In the genomic region with DNA sequence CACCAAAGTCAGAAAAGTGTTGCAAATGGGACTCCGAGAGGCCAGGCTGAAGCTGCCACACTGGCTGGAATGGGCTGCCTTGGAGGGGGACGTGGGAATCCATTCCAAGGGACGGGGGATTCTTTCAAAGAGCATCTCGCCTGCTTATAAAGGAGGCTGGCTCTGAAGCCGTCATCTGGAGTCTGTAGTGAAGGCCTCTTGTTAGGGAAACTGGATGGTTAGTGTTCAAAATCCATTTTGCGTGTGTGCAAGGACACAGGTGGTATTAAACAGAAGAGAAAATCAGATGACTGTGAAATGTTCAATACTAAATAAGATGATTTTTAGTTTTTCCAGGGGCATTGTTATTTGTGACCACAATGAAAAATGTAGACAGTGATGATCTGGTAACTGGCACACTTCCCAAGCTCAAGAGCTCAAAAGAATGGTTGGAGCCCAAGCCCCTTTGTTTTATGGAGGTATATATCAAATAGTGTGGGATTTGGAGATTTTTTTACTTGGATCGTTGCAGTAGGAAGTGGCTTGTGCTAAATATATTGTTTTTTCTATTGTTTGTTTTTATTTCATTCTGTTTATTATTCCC, we compare ENCODE assay signal across 8 cellular contexts. TPM values are rescaled to one million over a fixed set of nuclear protein-coding genes. Genes with fewer than 3 reads are reported as not detected.
DNase-seq lines count a peak whose midpoint lies in the region; ATAC-seq and TF ChIP-seq lines count a peak whose summit lies in the region.

No MANE protein-coding gene starts in this region.

- no peak for TF ChIP-seq CTCF in DND-41 (IDR thresholded peaks at IDR 0.05; ENCODE audit: borderline replicate concordance, extremely low read depth, low read length, poor library complexity, severe bottlenecking)
- no peak for TF ChIP-seq CTCF in LNCaP clone FGC (IDR thresholded peaks at IDR 0.05; ENCODE audit: control insufficient read depth, extremely low read depth, insufficient read depth)
- TF ChIP-seq CTCF in liver (IDR thresholded peaks at IDR 0.05; ENCODE audit: low read depth, low read length, missing input control) = no peak
- TF ChIP-seq CTCF in tibial artery (IDR thresholded peaks at IDR 0.05) = no peak

- peak overlapping the region; percentile 88 for H3K4me2 ChIP-seq in DND-41 (ENCODE audit: insufficient read depth, low read length)

- peak; percentile 29 for ATAC-seq in DND-41 (ENCODE audit: insufficient read depth, low read depth)
- ATAC-seq in GM21423 (IDR thresholded peaks at IDR 0.05; ENCODE audit: unreplicated experiment) = peak; percentile 11

- WGBS in liver = 43% methylated on average over 7 of the region's 7 CpGs

- peak overlapping the region; percentile 87 for H2AFZ ChIP-seq in DND-41 (ENCODE audit: low read depth, low read length)

- DNase-seq in DND-41 (no peak), LNCaP clone FGC (ENCODE audit: low read depth) (no peak), astrocyte of the hippocampus (ENCODE audit: low read depth, low spot score) (peak; percentile 54), tibial artery (no peak), NCI-H1930 (lab: John Stamatoyannopoulos, UW) (no peak), H4 (ENCODE audit: low spot score) (no peak)

- no peak for TF ChIP-seq RAD21 in liver (IDR thresholded peaks at IDR 0.05)

- H3K36me3 ChIP-seq in DND-41 (ENCODE audit: insufficient read depth, low read length) (no peaks in the 10 kb centered on the region), liver (ENCODE audit: control insufficient read depth in 4 of 4, insufficient read depth in 3 of 4, low read depth in 1 of 4, low read length in 3 of 4) (no peaks in the 10 kb centered on the region), tibial artery (no peaks in the 10 kb centered on the region)

- H3K9me3 ChIP-seq in DND-41 (ENCODE audit: insufficient read depth, low read length, severe bottlenecking) (no peaks in the 10 kb centered on the region), liver (ENCODE audit: control insufficient read depth in 4 of 4, low read length in 3 of 4) (no peaks in the 10 kb centered on the region), tibial artery (no peaks in the 10 kb centered on the region)

- H3K27me3 ChIP-seq in DND-41 (ENCODE audit: insufficient read depth, low read length, poor library complexity) (no peaks in the 10 kb centered on the region), liver (ENCODE audit: control insufficient read depth in 4 of 4, insufficient read depth in 4 of 4, low read length in 3 of 4) (no peaks in the 10 kb centered on the region), tibial artery (no peaks in the 10 kb centered on the region)

- intact Hi-C loops in tibial artery (cut with DNase I; ENCODE audit: low total_unique reads) = no loop called here

- H3K9ac ChIP-seq in DND-41 (ENCODE audit: low read depth, low read length) (peak overlapping the region; percentile 79), liver (ENCODE audit: low read depth in 1 of 2, low read length in 2 of 2) (peak overlapping the region; percentile 79 to 84)

- H3K4me1 ChIP-seq in DND-41 (ENCODE audit: insufficient read depth, low read length) = peaks cover 30% of the 10 kb centered on the region
- H3K4me1 ChIP-seq in liver (ENCODE audit: control insufficient read depth in 4 of 4, insufficient read depth in 4 of 4, low read length in 3 of 4) = peaks cover 0 to 11% (median 6%) of the 10 kb centered on the region in 4 donors
- H3K4me1 ChIP-seq in tibial artery = peaks cover 0 to 27% (median 14%) of the 10 kb centered on the region in 4 donors

- H3K27ac ChIP-seq in DND-41 (ENCODE audit: low read length) (peak overlapping the region; percentile 89), liver (ENCODE audit: low read depth in 1 of 2, low read length in 2 of 2) (peak overlapping the region; percentile 74 to 83), tibial artery (peak overlapping the region; percentile 94)

- H4K20me1 ChIP-seq in DND-41 (ENCODE audit: insufficient read depth, low read length) = no peaks in the 10 kb centered on the region

- H3K4me3 ChIP-seq in DND-41 (ENCODE audit: low read depth in 1 of 2, low read length in 2 of 2) = peak overlapping the region; percentile 38 to 77
- H3K4me3 ChIP-seq in LNCaP clone FGC (ENCODE audit: low read depth, low read length) = peak overlapping the region; percentile 76
- H3K4me3 ChIP-seq in liver (ENCODE audit: low read depth in 1 of 3, low read length in 3 of 3) = peak overlapping the region; percentile 74 to 79 (median 75)
- H3K4me3 ChIP-seq in tibial artery = peak overlapping the region; percentile 79 to 84

- peaks cover 6% of the 10 kb centered on the region; the same call in 1 of the 2 replicates for H3K79me2 ChIP-seq in DND-41 (ENCODE audit: insufficient read depth, low read length)

TF ChIP-seq in liver, 16 proteins besides CTCF, POLR2A, EP300 and RAD21:
- TF ChIP-seq RXRA (IDR thresholded peaks at IDR 0.05) (no peak), GABPA (IDR thresholded peaks at IDR 0.05 in 1 of 2, conservative IDR thresholded peaks at IDR 0.05 in 1 of 2) (no peak), SP1 (IDR thresholded peaks at IDR 0.05) (no peak), EGR1 (IDR thresholded peaks at IDR 0.05; ENCODE audit: low read depth in 2 of 2) (no peak), JUND (IDR thresholded peaks at IDR 0.05) (no peak), NR2F2 (IDR thresholded peaks at IDR 0.05) (no peak), HNF4A (conservative IDR thresholded peaks at IDR 0.05) (no peak), YY1 (IDR thresholded peaks at IDR 0.05) (no peak), HNF4G (IDR thresholded peaks at IDR 0.05) (no peak), REST (IDR thresholded peaks at IDR 0.05) (no peak), TAF1 (conservative IDR thresholded peaks at IDR 0.05) (no peak), FOXA1 (IDR thresholded peaks at IDR 0.05) (no peak)
- TF ChIP-seq, protein P1, sequence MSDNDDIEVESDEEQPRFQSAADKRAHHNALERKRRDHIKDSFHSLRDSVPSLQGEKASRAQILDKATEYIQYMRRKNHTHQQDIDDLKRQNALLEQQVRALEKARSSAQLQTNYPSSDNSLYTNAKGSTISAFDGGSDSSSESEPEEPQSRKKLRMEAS (IDR thresholded peaks at IDR 0.05) = no peak

RNA-seq across cellular contexts. Expression of gene FAM228B, which starts 0.8 kb away (rescaled TPM):
- 1 to 10 TPM; 4.1 to 4.2 TPM for total RNA-seq in liver
- 1 to 10 TPM in 1 of 2 donors, under 1 TPM in 1; 0.68 to 3.5 TPM for polyA plus RNA-seq in liver
- total RNA-seq in H4 (2014; rRNA removed; shearing (Covaris generic)) = 0.27 and 1.8 TPM in 2 replicates

RNA-seq across cellular contexts. Expression of gene PFN4, which starts 1.0 kb away (rescaled TPM):
- total RNA-seq in liver = under 1 TPM in 1 of 2 donors, not detected in 1; 0.51 TPM
- polyA plus RNA-seq in liver = under 1 TPM; 0.12 to 0.40 TPM
- total RNA-seq in H4 (2014; rRNA removed; shearing (Covaris generic)) = 0.72 and 1.1 TPM in 2 replicates

RNA-seq across cellular contexts. Expression of gene TP53I3, which starts 39.5 kb away (rescaled TPM):
- 10 to 100 TPM in 1 of 2 donors, 1 to 10 TPM in 1; 10.0 to 19.5 TPM for total RNA-seq in liver
- 10 to 100 TPM in 1 of 2 donors, 1 to 10 TPM in 1; 6.6 to 11.4 TPM for polyA plus RNA-seq in liver
- total RNA-seq in H4 (2014; rRNA removed; shearing (Covaris generic)) = 4.9 and 5.1 TPM in 2 replicates

RNA-seq across cellular contexts. Expression of gene SF3B6, which starts 48.0 kb away (rescaled TPM):
- 10 to 100 TPM; 31.0 to 86.6 TPM for total RNA-seq in liver
- 100 to 1,000 TPM in 1 of 2 donors, 10 to 100 TPM in 1; 64.6 to 104 TPM for polyA plus RNA-seq in liver
- total RNA-seq in H4 (2014; rRNA removed; shearing (Covaris generic)) = 178 and 188 TPM in 2 replicates

RNA-seq across cellular contexts. Expression of gene FAM228A, which starts 50.8 kb away (rescaled TPM):
- under 1 TPM; 0.05 to 0.17 TPM for total RNA-seq in liver
- under 1 TPM; 0.19 to 0.32 TPM for polyA plus RNA-seq in liver
- total RNA-seq in H4 (2014; rRNA removed; shearing (Covaris generic)) = not detected in 2 replicates
